ENCODE assay signal across 36 cellular contexts in genomic region chr10:133061296-133062038, GRCh38. TPM values are rescaled to one million over a fixed set of nuclear protein-coding genes. Genes with fewer than 3 reads are reported as not detected.
"Had no signal": no experiment of that assay in that cellular context is flagged by ENCODE, and none has a peak within 500 bp of the region (broad histone marks: within the 10 kb centered on the region; RNA-seq: fewer than 3 reads in every experiment).

No MANE protein-coding gene starts in this region.

- DNase-seq: activated B cell treated with CpG ODN at 0.5 μM for 24 hours; activated CD4-positive, alpha-beta memory T cell treated with anti-CD3 and anti-CD28 coated beads for 36 hours; activated CD4-positive, alpha-beta T cell treated with anti-CD3 and anti-CD28 coated beads, Interleukin-2, amount 10 ng/mL, durations not matched to agents 24 days and 14 days; activated CD8-positive, alpha-beta memory T cell treated with anti-CD3 and anti-CD28 coated beads, Interleukin-2, amount 10 ng/mL, durations not matched to agents 7 days and 5 days; activated CD8-positive, alpha-beta memory T cell treated with anti-CD3 and anti-CD28 coated beads, Interleukin-2, amount 50 U/mL, for 4 hours; activated CD8-positive, alpha-beta T cell treated with anti-CD3 and anti-CD28 coated beads, Interleukin-2, amount 10 ng/mL, durations not matched to agents 7 days and 5 days; activated effector memory CD4-positive, alpha-beta T cell treated with anti-CD3 and anti-CD28 coated beads, Interleukin-2, amount 50 U/mL, for 16 hours; activated naive CD4-positive, alpha-beta T cell treated with anti-CD3 and anti-CD28 coated beads for 36 hours; activated naive CD8-positive, alpha-beta T cell treated with anti-CD3 and anti-CD28 coated beads for 36 hours; activated naive CD8-positive, alpha-beta T cell treated with anti-CD3 and anti-CD28 coated beads, Interleukin-2, amount 50 U/mL, for 24 hours; activated T-cell treated with anti-CD3 and anti-CD28 coated beads, Interleukin-2, amount 50 U/mL, for 1 hour; activated T-cell treated with anti-CD3 and anti-CD28 coated beads, Interleukin-2, amount 50 U/mL, for 48 hours; adrenal gland; amygdala; aorta; body of pancreas; caudate nucleus; cortex of kidney; dermis blood vessel endothelial cell; effector CD4-positive, alpha-beta T cell; effector memory CD8-positive, alpha-beta T cell; erythroblast; foreskin keratinocyte; gastrocnemius medialis; glutamatergic neuron; T-helper 1 cell; T-helper 17 cell; T1000; WERI-Rb-1 had no signal

- H3K27me3 Mint-ChIP-seq: activated B cell treated with CpG ODN at 0.5 μM for 24 hours; activated CD4-positive, alpha-beta T cell treated with anti-CD3 and anti-CD28 coated beads, Interleukin-2, amount 10 ng/mL, durations not matched to agents 24 days and 14 days; activated CD8-positive, alpha-beta memory T cell treated with anti-CD3 and anti-CD28 coated beads, Interleukin-2, amount 10 ng/mL, durations not matched to agents 7 days and 5 days had no signal

- H3K36me3 Mint-ChIP-seq: activated CD4-positive, alpha-beta memory T cell treated with anti-CD3 and anti-CD28 coated beads for 36 hours; activated CD8-positive, alpha-beta memory T cell treated with anti-CD3 and anti-CD28 coated beads, Interleukin-2, amount 10 ng/mL, durations not matched to agents 7 days and 5 days; activated naive CD4-positive, alpha-beta T cell treated with anti-CD3 and anti-CD28 coated beads, Interleukin-2, amount 50 U/mL, for 24 hours; activated naive CD8-positive, alpha-beta T cell treated with anti-CD3 and anti-CD28 coated beads for 36 hours had no signal

- H3K27ac Mint-ChIP-seq: activated B cell treated with CpG ODN at 0.5 μM for 24 hours; activated CD4-positive, alpha-beta memory T cell treated with anti-CD3 and anti-CD28 coated beads for 36 hours; activated CD4-positive, alpha-beta T cell treated with anti-CD3 and anti-CD28 coated beads, Interleukin-2, amount 10 ng/mL, durations not matched to agents 24 days and 14 days; activated CD8-positive, alpha-beta memory T cell treated with anti-CD3 and anti-CD28 coated beads, Interleukin-2, amount 10 ng/mL, durations not matched to agents 7 days and 5 days; activated CD8-positive, alpha-beta T cell treated with anti-CD3 and anti-CD28 coated beads, Interleukin-2, amount 10 ng/mL, durations not matched to agents 7 days and 5 days; activated naive CD4-positive, alpha-beta T cell treated with anti-CD3 and anti-CD28 coated beads for 36 hours; activated naive CD4-positive, alpha-beta T cell treated with anti-CD3 and anti-CD28 coated beads, Interleukin-2, amount 50 U/mL, for 24 hours; activated naive CD8-positive, alpha-beta T cell treated with anti-CD3 and anti-CD28 coated beads for 36 hours; activated naive CD8-positive, alpha-beta T cell treated with anti-CD3 and anti-CD28 coated beads, Interleukin-2, amount 50 U/mL, for 24 hours; activated T-helper 1 cell treated with anti-CD3 and anti-CD28 coated beads, Interleukin-12 subunit alpha, Interleukin-12 subunit beta, Interleukin-2, Interleukin-4 antibody, amounts not matched to agents 30 ng/mL and 10 ng/mL and 1 ng/mL, durations not matched to agents 14 hours and 24 hours and 36 hours; activated T-helper 2 cell treated with anti-CD3 and anti-CD28 coated beads, Interferon-gamma antibody, Interleukin-2, Interleukin-4, amounts not matched to agents 10 μg/mL and 5 μg/mL and 100 μg/mL, durations not matched to agents 14 hours and 24 hours and 36 hours; effector memory CD8-positive, alpha-beta T cell; T-helper 17 cell; T-helper 2 cell treated with Interferon-gamma antibody and Interleukin-4, amounts not matched to agents 5 μg/mL and 100 μg/mL, for 36 hours had no signal

- H3K9me3 Mint-ChIP-seq: activated B cell treated with CpG ODN at 0.5 μM for 24 hours; activated CD4-positive, alpha-beta memory T cell treated with anti-CD3 and anti-CD28 coated beads for 36 hours; activated CD4-positive, alpha-beta T cell treated with anti-CD3 and anti-CD28 coated beads, Interleukin-2, amount 10 ng/mL, durations not matched to agents 24 days and 14 days; activated naive CD4-positive, alpha-beta T cell treated with anti-CD3 and anti-CD28 coated beads for 36 hours; activated naive CD4-positive, alpha-beta T cell treated with anti-CD3 and anti-CD28 coated beads, Interleukin-2, amount 50 U/mL, for 24 hours; activated naive CD8-positive, alpha-beta T cell treated with anti-CD3 and anti-CD28 coated beads for 36 hours; activated naive CD8-positive, alpha-beta T cell treated with anti-CD3 and anti-CD28 coated beads, Interleukin-2, amount 50 U/mL, for 24 hours; activated T-helper 1 cell treated with anti-CD3 and anti-CD28 coated beads, Interleukin-12 subunit alpha, Interleukin-12 subunit beta, Interleukin-2, Interleukin-4 antibody, amounts not matched to agents 30 ng/mL and 10 ng/mL and 1 ng/mL, durations not matched to agents 14 hours and 24 hours and 36 hours; activated T-helper 2 cell treated with anti-CD3 and anti-CD28 coated beads, Interferon-gamma antibody, Interleukin-2, Interleukin-4, amounts not matched to agents 10 μg/mL and 5 μg/mL and 100 μg/mL, durations not matched to agents 14 hours and 24 hours and 36 hours; effector memory CD8-positive, alpha-beta T cell; T-helper 2 cell treated with Interferon-gamma antibody and Interleukin-4, amounts not matched to agents 5 μg/mL and 100 μg/mL, for 36 hours had no signal

- H3K4me1 Mint-ChIP-seq: activated B cell treated with CpG ODN at 0.5 μM for 24 hours had no signal

- H3K4me3 Mint-ChIP-seq: activated B cell treated with CpG ODN at 0.5 μM for 24 hours; activated CD4-positive, alpha-beta memory T cell treated with anti-CD3 and anti-CD28 coated beads for 36 hours; activated CD4-positive, alpha-beta T cell treated with anti-CD3 and anti-CD28 coated beads, Interleukin-2, amount 10 ng/mL, durations not matched to agents 24 days and 14 days; activated CD8-positive, alpha-beta memory T cell treated with anti-CD3 and anti-CD28 coated beads, Interleukin-2, amount 10 ng/mL, durations not matched to agents 7 days and 5 days; activated CD8-positive, alpha-beta T cell treated with anti-CD3 and anti-CD28 coated beads, Interleukin-2, amount 10 ng/mL, durations not matched to agents 7 days and 5 days; activated naive CD4-positive, alpha-beta T cell treated with anti-CD3 and anti-CD28 coated beads for 36 hours; activated naive CD4-positive, alpha-beta T cell treated with anti-CD3 and anti-CD28 coated beads, Interleukin-2, amount 50 U/mL, for 24 hours; activated naive CD8-positive, alpha-beta T cell treated with anti-CD3 and anti-CD28 coated beads for 36 hours; activated naive CD8-positive, alpha-beta T cell treated with anti-CD3 and anti-CD28 coated beads, Interleukin-2, amount 50 U/mL, for 24 hours; activated T-helper 1 cell treated with anti-CD3 and anti-CD28 coated beads, Interleukin-12 subunit alpha, Interleukin-12 subunit beta, Interleukin-2, Interleukin-4 antibody, amounts not matched to agents 30 ng/mL and 10 ng/mL and 1 ng/mL, durations not matched to agents 14 hours and 24 hours and 36 hours; effector memory CD8-positive, alpha-beta T cell; T-helper 17 cell; T-helper 2 cell treated with Interferon-gamma antibody and Interleukin-4, amounts not matched to agents 5 μg/mL and 100 μg/mL, for 36 hours had no signal

- ATAC-seq: activated CD4-positive, CD25-positive, alpha-beta regulatory T cell treated with anti-CD3 and anti-CD28 coated beads, Interleukin-2, amount 50 U/mL, for 24 hours; activated CD8-positive, alpha-beta memory T cell treated with anti-CD3 and anti-CD28 coated beads, Interleukin-2, amount 10 ng/mL, durations not matched to agents 7 days and 5 days; activated CD8-positive, alpha-beta T cell treated with anti-CD3 and anti-CD28 coated beads, Interleukin-2, amount 10 ng/mL, durations not matched to agents 7 days and 5 days; activated naive CD8-positive, alpha-beta T cell treated with anti-CD3 and anti-CD28 coated beads, Interleukin-2, amount 50 U/mL, for 24 hours; body of pancreas; effector memory CD8-positive, alpha-beta T cell; foreskin keratinocyte; gastrocnemius medialis; T-helper 17 cell had no signal

RNA-seq across cellular contexts. Expression of gene ADGRA1, which starts 26.3 kb away (rescaled TPM):
- total RNA-seq: activated B cell treated with CpG ODN at 0.5 μM for 24 hours; activated CD4-positive, alpha-beta memory T cell treated with anti-CD3 and anti-CD28 coated beads for 36 hours; activated CD4-positive, alpha-beta T cell treated with anti-CD3 and anti-CD28 coated beads, Interleukin-2, amount 10 ng/mL, durations not matched to agents 24 days and 14 days; activated CD8-positive, alpha-beta memory T cell treated with anti-CD3 and anti-CD28 coated beads for 36 hours; activated CD8-positive, alpha-beta memory T cell treated with anti-CD3 and anti-CD28 coated beads, Interleukin-2, amount 10 ng/mL, durations not matched to agents 7 days and 5 days; activated CD8-positive, alpha-beta T cell treated with anti-CD3 and anti-CD28 coated beads, Interleukin-2, amount 10 ng/mL, durations not matched to agents 7 days and 5 days; activated naive CD4-positive, alpha-beta T cell treated with anti-CD3 and anti-CD28 coated beads for 36 hours; activated naive CD8-positive, alpha-beta T cell treated with anti-CD3 and anti-CD28 coated beads for 36 hours; activated T-helper 1 cell treated with anti-CD3 and anti-CD28 coated beads, Interleukin-12 subunit alpha, Interleukin-12 subunit beta, Interleukin-2, Interleukin-4 antibody, amounts not matched to agents 30 ng/mL and 10 ng/mL and 1 ng/mL, durations not matched to agents 14 hours and 24 hours and 36 hours; activated T-helper 2 cell treated with anti-CD3 and anti-CD28 coated beads, Interferon-gamma antibody, Interleukin-2, Interleukin-4, amounts not matched to agents 10 μg/mL and 5 μg/mL and 100 μg/mL, durations not matched to agents 14 hours and 24 hours and 36 hours; aorta; chondrocyte; dermis blood vessel endothelial cell; foreskin keratinocyte; gastrocnemius medialis; T-helper 17 cell had no signal
